9 cellular contexts compared by ENCODE assay signal in genomic region chr20:57450419-57450818, GRCh38. TPM values are rescaled to one million over a fixed set of nuclear protein-coding genes. Genes with fewer than 3 reads are reported as not detected.
A peak's percentile ranks its signal among the peaks of the same experiment; 100 is the strongest.
DNase-seq lines count a peak whose midpoint lies in the region; ATAC-seq lines count a peak whose summit lies in the region.
"Had no signal": no experiment of that assay in that cellular context is flagged by ENCODE, and none has a peak within 500 bp of the region (broad histone marks: within the 10 kb centered on the region; RNA-seq: fewer than 3 reads in every experiment).

No MANE protein-coding gene starts in this region.

- intact Hi-C loops in activated naive CD4-positive, alpha-beta T cell treated with anti-CD3 and anti-CD28 coated beads for 36 hours (cut with micrococcal nuclease): loop anchor here (2.0 kb wide), 1 partner anchor 22 kb away; no protein-coding TSS in a partner anchor
- intact Hi-C loops in left colon (cut with DNase I, micrococcal nuclease): no loop called here

- no peak overlapping the region for H3K9ac ChIP-seq in trophoblast cell (ENCODE audit: low read length)

- H3K9me3 Mint-ChIP-seq in activated naive CD4-positive, alpha-beta T cell treated with anti-CD3 and anti-CD28 coated beads for 36 hours: no peaks in the 10 kb centered on the region

- H2AK5ac ChIP-seq in trophoblast cell (ENCODE audit: low read length): no peak overlapping the region

- CTCF ChIA-PET in activated naive CD4-positive, alpha-beta T cell treated with anti-CD3 and anti-CD28 coated beads for 36 hours (lab: Charles Lee): interaction anchor here (0.7 to 1.1 kb wide), 3 partner anchors 17 to 133 kb away, joined by 3 read pairs; no protein-coding TSS in a partner anchor

- H3K9me3 ChIP-seq in trophoblast cell (ENCODE audit: insufficient read depth, low read depth, low read length): no peaks in the 10 kb centered on the region

- no peak overlapping the region for H2BK120ac ChIP-seq in trophoblast cell (ENCODE audit: insufficient read depth, low read length, poor library complexity)

- H3K18ac ChIP-seq in trophoblast cell (ENCODE audit: low read length): no peak overlapping the region

- no peak overlapping the region for H4K12ac ChIP-seq in trophoblast cell (ENCODE audit: low read depth, low read length)

- DNase-seq in activated naive CD4-positive, alpha-beta T cell treated with anti-CD3 and anti-CD28 coated beads for 36 hours: peak; percentile 31
- DNase-seq in activated naive CD4-positive, alpha-beta T cell treated with anti-CD3 and anti-CD28 coated beads, Interleukin-2, amount 50 U/mL, for 16 hours: no peak
- DNase-seq in SIG-M5 (lab: John Stamatoyannopoulos, UW) (peak; percentile 41), left colon (peak; percentile 56 to 71), NCI-H2196 (lab: John Stamatoyannopoulos, UW; ENCODE audit: unreplicated experiment) (no peak), foreskin melanocyte (no peak), trophoblast cell (no peak)

- no peak overlapping the region for H3K23ac ChIP-seq in trophoblast cell (ENCODE audit: low read length)

- H3K79me2 ChIP-seq in trophoblast cell (ENCODE audit: control insufficient read depth, insufficient read depth, low read length, poor library complexity): no peaks in the 10 kb centered on the region

- H3K14ac ChIP-seq in trophoblast cell (ENCODE audit: low read length): no peak overlapping the region

- no peak overlapping the region for H3K27ac Mint-ChIP-seq in activated naive CD4-positive, alpha-beta T cell treated with anti-CD3 and anti-CD28 coated beads for 36 hours

- no peak overlapping the region for H3K4me3 Mint-ChIP-seq in activated naive CD4-positive, alpha-beta T cell treated with anti-CD3 and anti-CD28 coated beads for 36 hours

- peak; percentile 47 for ATAC-seq in HG03060 (IDR thresholded peaks at IDR 0.05; ENCODE audit: low read depth, unreplicated experiment)
- ATAC-seq in left colon: peak; percentile 56

- no peak overlapping the region for H3K4me2 ChIP-seq in trophoblast cell (ENCODE audit: low read length)

- no peak overlapping the region for H3K27ac ChIP-seq in trophoblast cell (ENCODE audit: low read depth, low read length)
- H3K27ac ChIP-seq: C4-2B had no signal

- WGBS in trophoblast cell (ENCODE audit: extremely low coverage, insufficient coverage, insufficient read length): no CpG with 5 or more reads among the region's 12 CpGs

- H3K4me3 ChIP-seq in trophoblast cell (ENCODE audit: low read depth, low read length): no peak overlapping the region

- no peaks in the 10 kb centered on the region for H3K36me3 Mint-ChIP-seq in activated naive CD4-positive, alpha-beta T cell treated with anti-CD3 and anti-CD28 coated beads for 36 hours (ENCODE audit: low read depth)

- H2BK12ac ChIP-seq in trophoblast cell (ENCODE audit: low read length): no peak overlapping the region

- no peak overlapping the region for H2AFZ ChIP-seq in trophoblast cell (ENCODE audit: insufficient read depth, low read length, poor library complexity)

- no peaks in the 10 kb centered on the region for H3K36me3 ChIP-seq in trophoblast cell (ENCODE audit: control insufficient read depth in 1 of 2, insufficient read depth in 2 of 2, low read length in 2 of 2)

- no peaks in the 10 kb centered on the region for H3K79me1 ChIP-seq in trophoblast cell (ENCODE audit: low read length)

- no peak overlapping the region for H4K8ac ChIP-seq in trophoblast cell (ENCODE audit: low read depth, low read length)

- H3K4me1 Mint-ChIP-seq in activated naive CD4-positive, alpha-beta T cell treated with anti-CD3 and anti-CD28 coated beads for 36 hours (ENCODE audit: low read depth): peaks cover 29% of the 10 kb centered on the region

- no peaks in the 10 kb centered on the region for H3K4me1 ChIP-seq in trophoblast cell (ENCODE audit: control insufficient read depth in 1 of 2, insufficient read depth in 2 of 2, low read length in 2 of 2)

- H3K27me3 ChIP-seq in trophoblast cell (ENCODE audit: insufficient read depth, low read length): no peaks in the 10 kb centered on the region

- no peak overlapping the region for H3K4ac ChIP-seq in trophoblast cell (ENCODE audit: low read depth, low read length)

- H2BK5ac ChIP-seq in trophoblast cell (ENCODE audit: low read depth, low read length, poor library complexity): no peak overlapping the region

- no peaks in the 10 kb centered on the region for H3K27me3 Mint-ChIP-seq in activated naive CD4-positive, alpha-beta T cell treated with anti-CD3 and anti-CD28 coated beads for 36 hours (ENCODE audit: low read depth)

- H4K91ac ChIP-seq in trophoblast cell (ENCODE audit: low read depth, low read length): no peak overlapping the region

RNA-seq across cellular contexts. Expression of gene RBM38, which starts 59.2 kb away (rescaled TPM):
- 10 to 100 TPM; 60.3 to 63.1 TPM for total RNA-seq in activated naive CD4-positive, alpha-beta T cell treated with anti-CD3 and anti-CD28 coated beads for 36 hours
- total RNA-seq in left colon: 10 to 100 TPM; 26.9 to 44.8 TPM
- 161 TPM in 2 replicates for polyA plus RNA-seq in trophoblast cell (2013)

Comparison
In these comparisons a context has a peak if more than half of its experiments do, and no peak if none do; other contexts are left out.
1. DNase-seq: peak in activated naive CD4-positive, alpha-beta T cell treated with anti-CD3 and anti-CD28 coated beads for 36 hours (single experiment), SIG-M5 (single experiment) and left colon (2 of 2); none in activated naive CD4-positive, alpha-beta T cell treated with anti-CD3 and anti-CD28 coated beads, Interleukin-2, amount 50 U/mL, for 16 hours (single experiment), NCI-H2196 (single experiment), foreskin melanocyte (single experiment) and trophoblast cell (0 of 2).